ENCODE assay signal across 21 cellular contexts in the genomic region with DNA sequence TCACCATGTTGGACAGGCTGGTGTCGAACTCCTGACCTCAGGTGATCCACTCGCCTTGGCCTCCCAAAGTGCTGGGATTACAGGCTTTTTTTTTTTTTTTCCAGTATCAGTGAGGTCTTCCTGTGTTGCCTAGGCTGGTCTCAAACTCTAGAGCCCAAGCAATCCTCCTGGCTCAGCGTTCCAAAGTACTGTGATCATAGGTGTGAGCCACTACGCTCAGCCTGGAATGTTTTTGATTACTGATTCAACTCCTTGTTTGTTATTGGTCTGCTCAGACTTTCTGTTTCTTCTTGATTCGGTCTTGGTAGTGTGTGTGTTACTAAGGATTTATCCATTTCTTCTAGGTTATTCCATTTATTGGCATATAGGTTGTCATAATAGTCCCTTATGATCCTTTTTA. TPM values are rescaled to one million over a fixed set of nuclear protein-coding genes. Genes with fewer than 3 reads are reported as not detected.
A peak's percentile ranks its signal among the peaks of the same experiment; 100 is the strongest.
DNase-seq lines count a peak whose midpoint lies in the region; ATAC-seq and TF ChIP-seq lines count a peak whose summit lies in the region.
"Had no signal": no experiment of that assay in that cellular context is flagged by ENCODE, and none has a peak within 500 bp of the region (broad histone marks: within the 10 kb centered on the region; RNA-seq: fewer than 3 reads in every experiment).

No MANE protein-coding gene starts in this region.

- H3K27me3 ChIP-seq in DOHH2 (ENCODE audit: control insufficient read depth, low read length) (peaks cover 3% of the 10 kb centered on the region; the same call in 1 of the 2 replicates), esophagus squamous epithelium (no peaks in the 10 kb centered on the region), upper lobe of right lung (no peaks in the 10 kb centered on the region)
- H3K27me3 ChIP-seq: Peyer's patch had no signal

- H3K4me3 ChIP-seq in DOHH2 (ENCODE audit: low read length) (no peak overlapping the region), epithelial cell of esophagus (ENCODE audit: low read length) (no peak overlapping the region), esophagus squamous epithelium (no peak overlapping the region), upper lobe of right lung (no peak overlapping the region)
- H3K4me3 ChIP-seq: GM23338, Peyer's patch had no signal

- H3K27ac Mint-ChIP-seq in HFFc6, result no peak overlapping the region
- H3K27ac Mint-ChIP-seq: CD4-positive, CD25-positive, alpha-beta regulatory T cell; GM23338 had no signal

- intact Hi-C loops in esophagus squamous epithelium (cut with DNase I) (no loop called here), upper lobe of right lung (cut with DNase I) (no loop called here)

- H3K27me3 Mint-ChIP-seq in HFFc6 (ENCODE audit: insufficient read depth), result peaks cover 10% of the 10 kb centered on the region
- H3K27me3 Mint-ChIP-seq: IgD-negative memory B cell had no signal

- peaks cover 13% of the 10 kb centered on the region for H3K9me3 ChIP-seq in DOHH2 (ENCODE audit: control insufficient read depth, insufficient read depth, low read length)
- H3K9me3 ChIP-seq in esophagus squamous epithelium, result peaks cover 0 to 16% (median 7%) of the 10 kb centered on the region in 3 donors
- peaks cover 7% of the 10 kb centered on the region for H3K9me3 ChIP-seq in upper lobe of right lung

- H3K36me3 ChIP-seq in DOHH2 (ENCODE audit: control insufficient read depth, low read length), result no peaks in the 10 kb centered on the region
- H3K36me3 ChIP-seq in esophagus squamous epithelium, result no peaks in the 10 kb centered on the region
- H3K36me3 ChIP-seq in upper lobe of right lung, result no peaks in the 10 kb centered on the region
- H3K36me3 ChIP-seq: Peyer's patch had no signal

- ATAC-seq in upper lobe of right lung, result no peak
- ATAC-seq: GM23338, HCT116, SK-N-SH treated with all-trans-retinoic acid at 6 μM for 48 hours had no signal

- DNase-seq in HFFc6 (peak; percentile 44), epithelial cell of esophagus (ENCODE audit: low read depth) (peak; percentile 30), esophagus squamous epithelium (lab: John Stamatoyannopoulos, UW) (no peak), H4 (ENCODE audit: low spot score) (no peak), upper lobe of right lung (no peak), hypothalamus (lab: John Stamatoyannopoulos, UW) (no peak)
- DNase-seq: CD4-positive, CD25-positive, alpha-beta regulatory T cell; COR-L47; DMS79; NCI-H1694; NCI-H2081; NCI-H2171; NCI-H345; NCI-H524; NCI-H82; Peyer's patch had no signal

- H3K79me2 ChIP-seq in DOHH2 (ENCODE audit: control insufficient read depth, low read length), result no peaks in the 10 kb centered on the region

- H3K4me1 ChIP-seq in DOHH2 (ENCODE audit: control insufficient read depth, low read length), result peaks cover 20% of the 10 kb centered on the region
- no peaks in the 10 kb centered on the region for H3K4me1 ChIP-seq in esophagus squamous epithelium
- H3K4me1 ChIP-seq in upper lobe of right lung, result no peaks in the 10 kb centered on the region
- H3K4me1 ChIP-seq: Peyer's patch had no signal

- TF ChIP-seq POLR2A in esophagus squamous epithelium (IDR thresholded peaks at IDR 0.05), result no peak

- WGBS in esophagus squamous epithelium, 2 donors, result 91 to 94% methylated on average over 5 of the region's 5 CpGs

- H3K4me3 Mint-ChIP-seq in HFFc6, result peak overlapping the region; percentile 16; the same call in 1 of the 2 replicates
- H3K4me3 Mint-ChIP-seq: CD4-positive, CD25-positive, alpha-beta regulatory T cell; GM23338 had no signal

- no peak for TF ChIP-seq CTCF in DOHH2 (IDR thresholded peaks at IDR 0.05; ENCODE audit: low read depth, low read length, poor library complexity, severe bottlenecking)
- TF ChIP-seq CTCF in HFFc6 (IDR thresholded peaks at IDR 0.05), result no peak
- no peak for TF ChIP-seq CTCF in epithelial cell of esophagus (IDR thresholded peaks at IDR 0.05; ENCODE audit: insufficient read depth, low read depth, low read length, missing control alignments)
- no peak for TF ChIP-seq CTCF in esophagus squamous epithelium (IDR thresholded peaks at IDR 0.05)
- no peak for TF ChIP-seq CTCF in upper lobe of right lung (IDR thresholded peaks at IDR 0.05)

- peaks cover 6% of the 10 kb centered on the region; the same call in 1 of the 2 replicates for H3K36me3 Mint-ChIP-seq in HFFc6 (ENCODE audit: low read depth)

- H3K4me1 Mint-ChIP-seq in HFFc6 (ENCODE audit: low read depth), result no peaks in the 10 kb centered on the region; the same call in 1 of the 2 replicates
- H3K4me1 Mint-ChIP-seq: GM23338 had no signal

- no peaks in the 10 kb centered on the region for H3F3A ChIP-seq in DOHH2 (ENCODE audit: control insufficient read depth, insufficient read depth)

- H3K4me2 ChIP-seq in DOHH2 (ENCODE audit: low read length), result peak overlapping the region; percentile 42
- H3K4me2 ChIP-seq: GM23338 had no signal

- H3K9me3 Mint-ChIP-seq in HFFc6, result peaks cover 25% of the 10 kb centered on the region

- H4K20me1 ChIP-seq in DOHH2 (ENCODE audit: control insufficient read depth, insufficient read depth, low read depth, low read length), result no peaks in the 10 kb centered on the region

- no peak overlapping the region for H3K27ac ChIP-seq in DOHH2 (ENCODE audit: low read depth, low read length)
- H3K27ac ChIP-seq in esophagus squamous epithelium, result no peak overlapping the region
- no peak overlapping the region for H3K27ac ChIP-seq in upper lobe of right lung
- H3K27ac ChIP-seq: Peyer's patch had no signal

- no peaks in the 10 kb centered on the region for H3K9me2 ChIP-seq in DOHH2 (replicated peaks; ENCODE audit: control insufficient read depth, low read length)

RNA-seq across cellular contexts. Expression of a gene that starts 31.3 kb away (rescaled TPM):
- 10 to 100 TPM; 19.5 to 24.4 (median 21.7) TPM for total RNA-seq in HFFc6 (2021; fragmentation: NEBNext Ultra II Directional; extraction: Animal tissue kit (Norgen Biotek cat#: 25700))
- total RNA-seq in esophagus squamous epithelium (10 to 100 TPM; 14.9 to 24.8 (median 19.9) TPM), upper lobe of right lung (28.6 TPM)
- total RNA-seq in H4 (2014; rRNA removed; shearing (Covaris generic)), result 28.0 and 29.8 TPM in 2 replicates

RNA-seq across cellular contexts. Expression of a gene that starts 34.8 kb away (rescaled TPM):
- total RNA-seq in HFFc6 (2021; fragmentation: NEBNext Ultra II Directional; extraction: Animal tissue kit (Norgen Biotek cat#: 25700)), result 10 to 100 TPM in 2 of 6 experiments, 1 to 10 TPM in 4; 7.4 to 12.5 (median 7.6) TPM
- total RNA-seq in esophagus squamous epithelium (10 to 100 TPM in 2 of 4 donors, 1 to 10 TPM in 2; 6.3 to 14.5 (median 9.5) TPM), upper lobe of right lung (15.4 TPM)
- not detected in 2 replicates for total RNA-seq in H4 (2014; rRNA removed; shearing (Covaris generic))

RNA-seq across cellular contexts. Expression of a gene that starts 40.2 kb away (rescaled TPM):
- total RNA-seq in HFFc6 (2021; fragmentation: NEBNext Ultra II Directional; extraction: Animal tissue kit (Norgen Biotek cat#: 25700)), result 10 to 100 TPM; 46.8 to 55.4 (median 51.7) TPM
- 10 to 100 TPM in 1 of 4 donors, 1 to 10 TPM in 3; 4.9 to 15.4 (median 8.6) TPM for total RNA-seq in esophagus squamous epithelium
- total RNA-seq in H4 (2014; rRNA removed; shearing (Covaris generic)), result 4.0 and 7.1 TPM in 2 replicates
- total RNA-seq in upper lobe of right lung, result 113 TPM

RNA-seq across cellular contexts. Expression of a gene that starts 40.7 kb away (rescaled TPM):
- total RNA-seq in HFFc6 (2021; fragmentation: NEBNext Ultra II Directional; extraction: Animal tissue kit (Norgen Biotek cat#: 25700)), result not detected
- under 1 TPM in 2 of 4 donors, not detected in 2; 0.08 to 0.95 TPM for total RNA-seq in esophagus squamous epithelium
- not detected in 2 replicates for total RNA-seq in H4 (2014; rRNA removed; shearing (Covaris generic))
- 1.3 TPM for total RNA-seq in upper lobe of right lung

RNA-seq across cellular contexts. Expression of a gene that starts 51.3 kb away (rescaled TPM):
- total RNA-seq in HFFc6 (2021; fragmentation: NEBNext Ultra II Directional; extraction: Animal tissue kit (Norgen Biotek cat#: 25700)), result 10 to 100 TPM; 69.6 to 90.2 (median 81.9) TPM
- 10 to 100 TPM; 65.0 to 72.4 (median 67.1) TPM for total RNA-seq in esophagus squamous epithelium
- total RNA-seq in H4 (2014; rRNA removed; shearing (Covaris generic)), result 138 and 164 TPM in 2 replicates
- total RNA-seq in upper lobe of right lung, result 46.2 TPM

Comparison
In these comparisons a context has a peak if more than half of its experiments do, and no peak if none do; other contexts are left out.
1. DNase-seq: peak in HFFc6 (single experiment) and epithelial cell of esophagus (single experiment); none in esophagus squamous epithelium (single experiment), H4 (single experiment), upper lobe of right lung (single experiment) and hypothalamus (0 of 51).